ENCODE assay signal across 8 cellular contexts in the genomic region with DNA sequence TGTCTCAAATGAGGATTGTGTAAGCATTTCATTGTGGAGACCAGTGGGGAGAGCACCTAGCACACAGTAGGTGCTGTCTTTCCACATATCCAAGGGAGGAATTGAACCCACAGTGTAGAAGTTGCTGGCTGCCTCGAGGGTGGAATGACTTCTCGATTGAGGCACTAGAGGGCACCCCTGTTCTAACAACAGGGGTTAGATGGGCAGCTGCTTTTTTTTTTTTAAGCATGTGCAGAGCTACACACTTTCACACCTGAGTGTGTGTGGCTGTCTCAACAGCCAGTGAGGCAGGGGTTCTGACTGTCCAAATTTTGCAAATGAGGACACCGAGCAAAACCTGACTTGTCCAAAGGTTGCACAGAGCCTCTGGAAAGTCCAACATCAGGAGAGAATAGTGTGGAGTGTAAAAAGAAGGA.
DNase-seq lines count a peak whose midpoint lies in the region; ATAC-seq and TF ChIP-seq lines count a peak whose summit lies in the region.

No MANE protein-coding gene starts in this region.

- H3K4me1 ChIP-seq in Caco-2 (no peaks in the 10 kb centered on the region), HCT116 (ENCODE audit: control insufficient read depth in 1 of 2, insufficient read depth in 2 of 2, low read length in 2 of 2) (no peaks in the 10 kb centered on the region)
- peaks cover 24 to 28% of the 10 kb centered on the region in 2 donors for H3K4me1 ChIP-seq in naive thymus-derived CD4-positive, alpha-beta T cell (ENCODE audit: control insufficient read depth in 2 of 2, insufficient read depth in 2 of 2, low read length in 2 of 2)

- H3K9me3 ChIP-seq in Caco-2 (no peaks in the 10 kb centered on the region), HCT116 (ENCODE audit: control insufficient read depth in 1 of 2, insufficient read depth in 1 of 2, low read depth in 1 of 2, low read length in 2 of 2) (no peaks in the 10 kb centered on the region), T-helper 17 cell (ENCODE audit: control insufficient read depth, low read length, poor library complexity, severe bottlenecking) (no peaks in the 10 kb centered on the region)
- no peaks in the 10 kb centered on the region for H3K9me3 ChIP-seq in naive thymus-derived CD4-positive, alpha-beta T cell (ENCODE audit: control insufficient read depth in 2 of 3, low read length in 3 of 3)

- ATAC-seq in HCT116, result peak; percentile 84
- peak; percentile 80 for ATAC-seq in T-helper 17 cell
- peak; percentile 77 for ATAC-seq in naive thymus-derived CD4-positive, alpha-beta T cell
- no peak for ATAC-seq in HG03095 (IDR thresholded peaks at IDR 0.05; ENCODE audit: unreplicated experiment)
- no peak for ATAC-seq in GM18519 (IDR thresholded peaks at IDR 0.05; ENCODE audit: low FRiP score, unreplicated experiment)

- TF ChIP-seq RAD21 in HCT116 (IDR thresholded peaks at IDR 0.05; ENCODE audit: low read depth), result peak; percentile 67

- peak; percentile 64 to 67 for TF ChIP-seq CTCF in Caco-2 (IDR thresholded peaks at IDR 0.05; ENCODE audit: insufficient read depth in 1 of 2, low read depth in 1 of 2, low read length in 1 of 2, severe bottlenecking in 1 of 2, unreplicated experiment in 1 of 2)
- peak; percentile 53 to 76 (median 69); a peak in 5 of 6 replicates for TF ChIP-seq CTCF in HCT116 (IDR thresholded peaks at IDR 0.05 in 2 of 3, conservative IDR thresholded peaks at IDR 0.05 in 1 of 3; ENCODE audit: borderline replicate concordance in 1 of 3, insufficient read depth in 1 of 3, low read depth in 2 of 3, low read length in 2 of 3)
- peak; percentile 80 for TF ChIP-seq CTCF in chondrocyte (IDR thresholded peaks at IDR 0.05)

- H3K36me3 ChIP-seq in Caco-2 (ENCODE audit: control insufficient read depth, insufficient read depth, low read length) (no peaks in the 10 kb centered on the region), HCT116 (ENCODE audit: control insufficient read depth in 1 of 2, insufficient read depth in 2 of 2, low read length in 2 of 2) (no peaks in the 10 kb centered on the region)
- H3K36me3 ChIP-seq in naive thymus-derived CD4-positive, alpha-beta T cell (ENCODE audit: control insufficient read depth in 2 of 3, insufficient read depth in 3 of 3, low read length in 3 of 3), result no peaks in the 10 kb centered on the region

- H4K20me1 ChIP-seq in HCT116 (ENCODE audit: insufficient read depth), result no peaks in the 10 kb centered on the region

- no peaks in the 10 kb centered on the region for H3K9me2 ChIP-seq in HCT116 (ENCODE audit: insufficient read depth)

- TF ChIP-seq POLR2A in HCT116 (IDR thresholded peaks at IDR 0.05; ENCODE audit: borderline replicate concordance, extremely low read depth, insufficient read depth, insufficient read length), result no peak

- H3K27ac ChIP-seq in HCT116 (ENCODE audit: low read depth, low read length), result no peak overlapping the region
- H3K27ac ChIP-seq in naive thymus-derived CD4-positive, alpha-beta T cell (ENCODE audit: low read depth, low read length), result no peak overlapping the region

- no TSS peak for BruUV-seq in Caco-2 (replicated peaks; lab: Mats Ljungman, UMichigan)
- BruUV-seq in HCT116 (replicated peaks; lab: Mats Ljungman, UMichigan), result no TSS peak

- H3K36me3 Mint-ChIP-seq in Caco-2 (ENCODE audit: insufficient read depth, unreplicated experiment) (peaks cover 5% of the 10 kb centered on the region), T-helper 17 cell (ENCODE audit: low read depth) (no peaks in the 10 kb centered on the region), chondrocyte (ENCODE audit: low read depth) (no peaks in the 10 kb centered on the region)
- peaks cover 0 to 13% (median 0%) of the 10 kb centered on the region in 5 donors for H3K36me3 Mint-ChIP-seq in naive thymus-derived CD4-positive, alpha-beta T cell

- no peaks in the 10 kb centered on the region for H3K79me2 ChIP-seq in HCT116 (ENCODE audit: insufficient read depth, low read length)

- no peak overlapping the region for H3K4me3 ChIP-seq in Caco-2 (ENCODE audit: low read depth, low read length)
- no peak overlapping the region for H3K4me3 ChIP-seq in HCT116 (replicated peaks in 1 of 2; ENCODE audit: low read depth in 1 of 2, low read length in 2 of 2)
- H3K4me3 ChIP-seq in naive thymus-derived CD4-positive, alpha-beta T cell (ENCODE audit: low read length), result no peak overlapping the region

- intact Hi-C loops in Caco-2 (cut with micrococcal nuclease; ENCODE audit: unreplicated experiment) (loop anchor here (1.0 kb wide), 1 partner anchor 91 kb away; no protein-coding TSS in a partner anchor), HCT116 (cut with micrococcal nuclease) (loop anchor here (1.0 to 2.0 kb wide), 2 partner anchors 91 to 251 kb away; no protein-coding TSS in a partner anchor)
- intact Hi-C loops in naive thymus-derived CD4-positive, alpha-beta T cell (cut with micrococcal nuclease), result loop anchor here (1.0 to 2.0 kb wide), 6 partner anchors 13 to 253 kb away; no protein-coding TSS in a partner anchor

- POLR2A ChIA-PET in Caco-2 (lab: Charles Lee) (no interaction called here), HCT116 (lab: Charles Lee) (no interaction called here)
- POLR2A ChIA-PET in naive thymus-derived CD4-positive, alpha-beta T cell (lab: Charles Lee), result interaction anchor here (0.6 to 7.7 kb wide), 3 partner anchors 12 to 22 kb away, joined by 3 to 61 read pairs (median 19); no protein-coding TSS in a partner anchor

- no peaks in the 10 kb centered on the region for H3K27me3 Mint-ChIP-seq in Caco-2 (ENCODE audit: insufficient read depth, unreplicated experiment)
- H3K27me3 Mint-ChIP-seq in T-helper 17 cell, result no peaks in the 10 kb centered on the region
- H3K27me3 Mint-ChIP-seq in chondrocyte (ENCODE audit: low read depth), result no peaks in the 10 kb centered on the region
- no peaks in the 10 kb centered on the region for H3K27me3 Mint-ChIP-seq in naive thymus-derived CD4-positive, alpha-beta T cell

- no peak overlapping the region for H3K9ac ChIP-seq in HCT116 (ENCODE audit: low read length)

- H3K27me3 ChIP-seq in Caco-2 (replicated peaks; ENCODE audit: control insufficient read depth, insufficient read depth, low read length) (no peaks in the 10 kb centered on the region), HCT116 (ENCODE audit: insufficient read depth, low read length) (no peaks in the 10 kb centered on the region)
- no peaks in the 10 kb centered on the region for H3K27me3 ChIP-seq in naive thymus-derived CD4-positive, alpha-beta T cell (ENCODE audit: control insufficient read depth in 2 of 2, insufficient read depth in 2 of 2, low read length in 2 of 2)

- H3K4me3 Mint-ChIP-seq in Caco-2 (ENCODE audit: unreplicated experiment), result no peak overlapping the region
- no peak overlapping the region for H3K4me3 Mint-ChIP-seq in T-helper 17 cell
- no peak overlapping the region for H3K4me3 Mint-ChIP-seq in chondrocyte (ENCODE audit: unreplicated experiment)
- no peak overlapping the region for H3K4me3 Mint-ChIP-seq in naive thymus-derived CD4-positive, alpha-beta T cell

- no peak overlapping the region for H3K4me2 ChIP-seq in HCT116 (ENCODE audit: low read length)

- H3K4me1 Mint-ChIP-seq in Caco-2 (ENCODE audit: low read depth, unreplicated experiment) (peaks cover 12% of the 10 kb centered on the region), T-helper 17 cell (peaks cover 26% of the 10 kb centered on the region), chondrocyte (ENCODE audit: low read depth) (peaks cover 43% of the 10 kb centered on the region)
- peaks cover 27 to 66% (median 44%) of the 10 kb centered on the region in 7 donors for H3K4me1 Mint-ChIP-seq in naive thymus-derived CD4-positive, alpha-beta T cell

- DNase-seq in Caco-2, result peak; percentile 49 to 60
- DNase-seq in HCT116 (ENCODE audit: low read depth, low spot score), result peak; percentile 15
- peak in 1 of 3 donors; percentile 44 for DNase-seq in T-helper 17 cell
- no peak for DNase-seq in chondrocyte (ENCODE audit: low spot score)
- DNase-seq in naive thymus-derived CD4-positive, alpha-beta T cell, result peak in 8 of 9 donors; percentile 30 to 59 (median 50)
- no peak for DNase-seq in NCI-H2107 (lab: John Stamatoyannopoulos, UW)

- H3K27ac Mint-ChIP-seq in Caco-2 (ENCODE audit: unreplicated experiment), result peak overlapping the region; percentile 5
- no peak overlapping the region for H3K27ac Mint-ChIP-seq in T-helper 17 cell
- peak overlapping the region; percentile 76 for H3K27ac Mint-ChIP-seq in chondrocyte (ENCODE audit: unreplicated experiment)
- peak overlapping the region in 7 of 9 donors; percentile 17 to 83 (median 69) for H3K27ac Mint-ChIP-seq in naive thymus-derived CD4-positive, alpha-beta T cell

- RAD21 ChIA-PET in HCT116 (lab: Charles Lee; ENCODE audit: low non-redundant PET in 1 of 2, low total read pairs in 2 of 2, uncharacterized antibody in 2 of 2, unreplicated experiment in 2 of 2), result interaction anchor here (0.6 to 1.0 kb wide), 4 partner anchors 73 to 90 kb away, joined by 3 to 6 read pairs (median 4); no protein-coding TSS in a partner anchor

- CTCF ChIA-PET in Caco-2 (lab: Charles Lee), result interaction anchor here (0.6 to 2.0 kb wide), 8 partner anchors 10 to 313 kb away, joined by 3 to 17 read pairs (median 4); no protein-coding TSS in a partner anchor
- CTCF ChIA-PET in HCT116 (lab: Charles Lee), result interaction anchor here (0.6 to 1.8 kb wide), 5 partner anchors 10 to 252 kb away, joined by 3 to 14 read pairs (median 5); no protein-coding TSS in a partner anchor
- CTCF ChIA-PET in naive thymus-derived CD4-positive, alpha-beta T cell (lab: Charles Lee), result interaction anchor here (0.5 to 5.8 kb wide), 9 partner anchors 11 to 121 kb away, joined by 3 to 49 read pairs (median 7); no protein-coding TSS in a partner anchor

- H2AFZ ChIP-seq in HCT116 (ENCODE audit: low read depth, low read length, poor library complexity, severe bottlenecking), result no peak overlapping the region

- H3K9me3 Mint-ChIP-seq in Caco-2 (ENCODE audit: unreplicated experiment) (no peaks in the 10 kb centered on the region), chondrocyte (ENCODE audit: low read depth) (no peaks in the 10 kb centered on the region)
- no peaks in the 10 kb centered on the region for H3K9me3 Mint-ChIP-seq in naive thymus-derived CD4-positive, alpha-beta T cell

TF ChIP-seq in HCT116, 20 proteins besides CTCF, POLR2A, EP300 and RAD21:
- TF ChIP-seq, protein P1, sequence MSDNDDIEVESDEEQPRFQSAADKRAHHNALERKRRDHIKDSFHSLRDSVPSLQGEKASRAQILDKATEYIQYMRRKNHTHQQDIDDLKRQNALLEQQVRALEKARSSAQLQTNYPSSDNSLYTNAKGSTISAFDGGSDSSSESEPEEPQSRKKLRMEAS (IDR thresholded peaks at IDR 0.05), result peak; percentile 64
- no peak for TF ChIP-seq ZNF274 (IDR thresholded peaks at IDR 0.05; ENCODE audit: low read depth, low read length)

Comparison
In these comparisons a context has a peak if more than half of its experiments do, and no peak if none do; other contexts are left out.
1. DNase-seq: peak in Caco-2 (2 of 2), HCT116 (single experiment) and naive thymus-derived CD4-positive, alpha-beta T cell (8 of 9); none in chondrocyte (single experiment) and NCI-H2107 (single experiment).
2. ATAC-seq: peak in HCT116 (single experiment), T-helper 17 cell (single experiment) and naive thymus-derived CD4-positive, alpha-beta T cell (single experiment); none in HG03095 (single experiment) and GM18519 (single experiment).
3. Peak in every context shown above with its lines, with median percentiles within 50 percentile points of each other: CTCF ChIP-seq.